Comparison of ENCODE assay signal across 1 cellular context in the genomic region with DNA sequence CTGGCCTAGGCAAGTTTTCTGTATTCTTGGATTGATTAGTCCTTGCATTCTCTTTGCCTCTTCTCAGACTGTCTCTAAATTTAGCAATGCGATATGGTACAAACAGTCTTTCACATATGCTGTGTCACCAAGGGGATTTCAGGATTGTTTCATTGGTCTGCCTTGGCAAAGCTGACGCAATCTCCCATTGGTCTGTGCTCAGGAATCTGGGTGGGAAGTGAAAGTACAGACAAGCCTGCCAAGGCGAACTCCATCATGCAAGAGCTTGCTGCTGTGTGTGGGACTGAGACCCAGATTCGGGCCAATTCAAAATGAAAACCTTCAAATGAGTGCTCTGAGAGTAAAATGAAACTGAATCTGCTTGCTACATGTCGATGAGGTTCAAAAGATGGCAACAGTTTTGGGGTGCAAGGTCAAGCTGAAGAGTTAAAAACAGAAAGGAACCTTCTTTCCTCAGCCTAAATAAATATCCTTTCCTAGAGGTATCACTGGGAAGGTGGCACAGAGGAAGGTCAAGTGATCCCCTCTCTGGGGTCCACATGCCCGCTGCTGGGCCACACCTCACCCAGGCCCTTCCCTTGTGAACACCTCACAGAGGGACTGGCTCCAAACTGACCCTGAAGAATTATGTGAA.
TF ChIP-seq lines count a peak whose summit lies in the region.

No MANE protein-coding gene starts in this region.

TF ChIP-seq in K562, 482 proteins besides CTCF, POLR2A, EP300 and RAD21 (continued from another document and continues in another):
- TF ChIP-seq, protein P1, sequence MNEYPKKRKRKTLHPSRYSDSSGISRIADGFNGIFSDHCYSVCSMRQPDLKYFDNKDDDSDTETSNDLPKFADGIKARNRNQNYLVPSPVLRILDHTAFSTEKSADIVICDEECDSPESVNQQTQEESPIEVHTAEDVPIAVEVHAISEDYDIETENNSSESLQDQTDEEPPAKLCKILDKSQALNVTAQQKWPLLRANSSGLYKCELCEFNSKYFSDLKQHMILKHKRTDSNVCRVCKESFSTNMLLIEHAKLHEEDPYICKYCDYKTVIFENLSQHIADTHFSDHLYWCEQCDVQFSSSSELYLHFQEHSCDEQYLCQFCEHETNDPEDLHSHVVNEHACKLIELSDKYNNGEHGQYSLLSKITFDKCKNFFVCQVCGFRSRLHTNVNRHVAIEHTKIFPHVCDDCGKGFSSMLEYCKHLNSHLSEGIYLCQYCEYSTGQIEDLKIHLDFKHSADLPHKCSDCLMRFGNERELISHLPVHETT (CRISPR knock-in tag; conservative IDR thresholded peaks at IDR 0.05 in 1 of 2, IDR thresholded peaks at IDR 0.05 in 1 of 2) = peak in 1 of 2 experiments; percentile 53; a peak in 1 of 4 replicates
- TF ChIP-seq MBD2 (IDR thresholded peaks at IDR 0.05; ENCODE audit: borderline replicate concordance, low read depth) (no peak), NCOA4 (IDR thresholded peaks at IDR 0.05; ENCODE audit: partially characterized antibody) (no peak), PTBP1 (IDR thresholded peaks at IDR 0.05; ENCODE audit: low read depth, low read length) (no peak), FOSL1 (tag; conservative IDR thresholded peaks at IDR 0.05) (no peak), TAF1 (IDR thresholded peaks at IDR 0.05; ENCODE audit: control insufficient read depth, extremely low read depth, insufficient read depth, low read length, severe bottlenecking) (no peak), ESRRA (IDR thresholded peaks at IDR 0.05; ENCODE audit: borderline replicate concordance, low read depth) (no peak), ZNF76 (CRISPR knock-in tag; IDR thresholded peaks at IDR 0.05; ENCODE audit: borderline replicate concordance) (peak; percentile 77; the same call in 1 of the 2 replicates), MAFK (IDR thresholded peaks at IDR 0.05; ENCODE audit: low read length) (peak; percentile 20; the same call in 1 of the 2 replicates), SMARCE1 (IDR thresholded peaks at IDR 0.05) (no peak), U2AF1 (optimal IDR thresholded peaks at IDR 0.05; ENCODE audit: low read depth, low read length) (no peak), PTRF (tag; IDR thresholded peaks at IDR 0.05) (peak; percentile 70), SOX6 (IDR thresholded peaks at IDR 0.05) (0 out of 2 replicates have a peak, but pooled peaks have one; percentile 16), KLF6 (CRISPR knock-in tag; IDR thresholded peaks at IDR 0.05; ENCODE audit: borderline replicate concordance) (peak; percentile 40; the same call in 1 of the 2 replicates), NUFIP1 (IDR thresholded peaks at IDR 0.05; ENCODE audit: partially characterized antibody) (no peak), DIDO1 (tag; IDR thresholded peaks at IDR 0.05; ENCODE audit: low read depth) (0 out of 2 replicates have a peak, but pooled peaks have one; percentile 19), GTF2A2 (tag; IDR thresholded peaks at IDR 0.05) (no peak), CBX8 (IDR thresholded peaks at IDR 0.05; ENCODE audit: borderline replicate concordance, extremely low read depth, low read depth, low read length, poor library complexity, severe bottlenecking) (no peak), ZNF121 (CRISPR knock-in tag; conservative IDR thresholded peaks at IDR 0.05) (no peak), MAZ (CRISPR knock-in tag; conservative IDR thresholded peaks at IDR 0.05 in 1 of 2, IDR thresholded peaks at IDR 0.05 in 1 of 2) (0 out of 4 replicates have a peak, but pooled peaks of 1 of the 2 experiments have one; percentile 33), JUNB (CRISPR knock-in tag; conservative IDR thresholded peaks at IDR 0.05) (0 out of 2 replicates have a peak, but pooled peaks have one; percentile 23), XRCC4 (IDR thresholded peaks at IDR 0.05; ENCODE audit: extremely low read depth, insufficient read depth, insufficient read length) (no peak), TAF15 (IDR thresholded peaks at IDR 0.05; ENCODE audit: low read depth, low read length) (no peak), ZNF589 (CRISPR knock-in tag; IDR thresholded peaks at IDR 0.05; ENCODE audit: low read depth) (peak; percentile 81), ZNF75A (CRISPR knock-in tag; IDR thresholded peaks at IDR 0.05) (no peak), ETV1 (tag; conservative IDR thresholded peaks at IDR 0.05; ENCODE audit: low read depth) (0 out of 2 replicates have a peak, but pooled peaks have one; percentile 44), HDAC6 (IDR thresholded peaks at IDR 0.05; ENCODE audit: low read depth, low read length) (no peak), MYC (IDR thresholded peaks at IDR 0.05; ENCODE audit: low read depth, low read length) (no peak), MYC (CRISPR knock-in tag; IDR thresholded peaks at IDR 0.05; ENCODE audit: borderline replicate concordance, low read depth) (no peak)
- TF ChIP-seq, protein P2, sequence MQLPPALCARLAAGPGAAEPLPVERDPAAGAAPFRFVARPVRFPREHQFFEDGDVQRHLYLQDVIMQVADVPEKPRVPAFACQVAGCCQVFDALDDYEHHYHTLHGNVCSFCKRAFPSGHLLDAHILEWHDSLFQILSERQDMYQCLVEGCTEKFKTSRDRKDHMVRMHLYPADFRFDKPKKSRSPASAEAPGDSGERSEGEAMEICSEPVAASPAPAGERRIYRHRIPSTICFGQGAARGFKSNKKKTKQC (CRISPR knock-in tag; IDR thresholded peaks at IDR 0.05) = no peak
- TF ChIP-seq, protein P3, sequence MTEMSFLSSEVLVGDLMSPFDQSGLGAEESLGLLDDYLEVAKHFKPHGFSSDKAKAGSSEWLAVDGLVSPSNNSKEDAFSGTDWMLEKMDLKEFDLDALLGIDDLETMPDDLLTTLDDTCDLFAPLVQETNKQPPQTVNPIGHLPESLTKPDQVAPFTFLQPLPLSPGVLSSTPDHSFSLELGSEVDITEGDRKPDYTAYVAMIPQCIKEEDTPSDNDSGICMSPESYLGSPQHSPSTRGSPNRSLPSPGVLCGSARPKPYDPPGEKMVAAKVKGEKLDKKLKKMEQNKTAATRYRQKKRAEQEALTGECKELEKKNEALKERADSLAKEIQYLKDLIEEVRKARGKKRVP (CRISPR knock-in tag; IDR thresholded peaks at IDR 0.05) = peak; percentile 94
- TF ChIP-seq, protein P4, sequence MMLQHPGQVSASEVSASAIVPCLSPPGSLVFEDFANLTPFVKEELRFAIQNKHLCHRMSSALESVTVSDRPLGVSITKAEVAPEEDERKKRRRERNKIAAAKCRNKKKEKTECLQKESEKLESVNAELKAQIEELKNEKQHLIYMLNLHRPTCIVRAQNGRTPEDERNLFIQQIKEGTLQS (IDR thresholded peaks at IDR 0.05) = peak; percentile 92
- TF ChIP-seq, protein P4 (CRISPR knock-in tag; conservative IDR thresholded peaks at IDR 0.05) = no peak
- TF ChIP-seq, protein P5, sequence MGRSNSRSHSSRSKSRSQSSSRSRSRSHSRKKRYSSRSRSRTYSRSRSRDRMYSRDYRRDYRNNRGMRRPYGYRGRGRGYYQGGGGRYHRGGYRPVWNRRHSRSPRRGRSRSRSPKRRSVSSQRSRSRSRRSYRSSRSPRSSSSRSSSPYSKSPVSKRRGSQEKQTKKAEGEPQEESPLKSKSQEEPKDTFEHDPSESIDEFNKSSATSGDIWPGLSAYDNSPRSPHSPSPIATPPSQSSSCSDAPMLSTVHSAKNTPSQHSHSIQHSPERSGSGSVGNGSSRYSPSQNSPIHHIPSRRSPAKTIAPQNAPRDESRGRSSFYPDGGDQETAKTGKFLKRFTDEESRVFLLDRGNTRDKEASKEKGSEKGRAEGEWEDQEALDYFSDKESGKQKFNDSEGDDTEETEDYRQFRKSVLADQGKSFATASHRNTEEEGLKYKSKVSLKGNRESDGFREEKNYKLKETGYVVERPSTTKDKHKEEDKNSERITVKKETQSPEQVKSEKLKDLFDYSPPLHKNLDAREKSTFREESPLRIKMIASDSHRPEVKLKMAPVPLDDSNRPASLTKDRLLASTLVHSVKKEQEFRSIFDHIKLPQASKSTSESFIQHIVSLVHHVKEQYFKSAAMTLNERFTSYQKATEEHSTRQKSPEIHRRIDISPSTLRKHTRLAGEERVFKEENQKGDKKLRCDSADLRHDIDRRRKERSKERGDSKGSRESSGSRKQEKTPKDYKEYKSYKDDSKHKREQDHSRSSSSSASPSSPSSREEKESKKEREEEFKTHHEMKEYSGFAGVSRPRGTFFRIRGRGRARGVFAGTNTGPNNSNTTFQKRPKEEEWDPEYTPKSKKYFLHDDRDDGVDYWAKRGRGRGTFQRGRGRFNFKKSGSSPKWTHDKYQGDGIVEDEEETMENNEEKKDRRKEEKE (IDR thresholded peaks at IDR 0.05; ENCODE audit: borderline replicate concordance in 1 of 2, control insufficient read depth in 1 of 2, low read depth in 2 of 2, low read length in 1 of 2) = no peak
- TF ChIP-seq, protein P6, sequence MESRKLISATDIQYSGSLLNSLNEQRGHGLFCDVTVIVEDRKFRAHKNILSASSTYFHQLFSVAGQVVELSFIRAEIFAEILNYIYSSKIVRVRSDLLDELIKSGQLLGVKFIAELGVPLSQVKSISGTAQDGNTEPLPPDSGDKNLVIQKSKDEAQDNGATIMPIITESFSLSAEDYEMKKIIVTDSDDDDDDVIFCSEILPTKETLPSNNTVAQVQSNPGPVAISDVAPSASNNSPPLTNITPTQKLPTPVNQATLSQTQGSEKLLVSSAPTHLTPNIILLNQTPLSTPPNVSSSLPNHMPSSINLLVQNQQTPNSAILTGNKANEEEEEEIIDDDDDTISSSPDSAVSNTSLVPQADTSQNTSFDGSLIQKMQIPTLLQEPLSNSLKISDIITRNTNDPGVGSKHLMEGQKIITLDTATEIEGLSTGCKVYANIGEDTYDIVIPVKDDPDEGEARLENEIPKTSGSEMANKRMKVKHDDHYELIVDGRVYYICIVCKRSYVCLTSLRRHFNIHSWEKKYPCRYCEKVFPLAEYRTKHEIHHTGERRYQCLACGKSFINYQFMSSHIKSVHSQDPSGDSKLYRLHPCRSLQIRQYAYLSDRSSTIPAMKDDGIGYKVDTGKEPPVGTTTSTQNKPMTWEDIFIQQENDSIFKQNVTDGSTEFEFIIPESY (CRISPR knock-in tag; IDR thresholded peaks at IDR 0.05) = no peak
- TF ChIP-seq, protein P7, sequence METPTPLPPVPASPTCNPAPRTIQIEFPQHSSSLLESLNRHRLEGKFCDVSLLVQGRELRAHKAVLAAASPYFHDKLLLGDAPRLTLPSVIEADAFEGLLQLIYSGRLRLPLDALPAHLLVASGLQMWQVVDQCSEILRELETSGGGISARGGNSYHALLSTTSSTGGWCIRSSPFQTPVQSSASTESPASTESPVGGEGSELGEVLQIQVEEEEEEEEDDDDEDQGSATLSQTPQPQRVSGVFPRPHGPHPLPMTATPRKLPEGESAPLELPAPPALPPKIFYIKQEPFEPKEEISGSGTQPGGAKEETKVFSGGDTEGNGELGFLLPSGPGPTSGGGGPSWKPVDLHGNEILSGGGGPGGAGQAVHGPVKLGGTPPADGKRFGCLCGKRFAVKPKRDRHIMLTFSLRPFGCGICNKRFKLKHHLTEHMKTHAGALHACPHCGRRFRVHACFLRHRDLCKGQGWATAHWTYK (CRISPR knock-in tag; IDR thresholded peaks at IDR 0.05) = no peak
- TF ChIP-seq, protein P8, sequence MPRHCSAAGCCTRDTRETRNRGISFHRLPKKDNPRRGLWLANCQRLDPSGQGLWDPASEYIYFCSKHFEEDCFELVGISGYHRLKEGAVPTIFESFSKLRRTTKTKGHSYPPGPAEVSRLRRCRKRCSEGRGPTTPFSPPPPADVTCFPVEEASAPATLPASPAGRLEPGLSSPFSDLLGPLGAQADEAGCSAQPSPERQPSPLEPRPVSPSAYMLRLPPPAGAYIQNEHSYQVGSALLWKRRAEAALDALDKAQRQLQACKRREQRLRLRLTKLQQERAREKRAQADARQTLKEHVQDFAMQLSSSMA (CRISPR knock-in tag; IDR thresholded peaks at IDR 0.05) = no peak
- TF ChIP-seq, protein P9, sequence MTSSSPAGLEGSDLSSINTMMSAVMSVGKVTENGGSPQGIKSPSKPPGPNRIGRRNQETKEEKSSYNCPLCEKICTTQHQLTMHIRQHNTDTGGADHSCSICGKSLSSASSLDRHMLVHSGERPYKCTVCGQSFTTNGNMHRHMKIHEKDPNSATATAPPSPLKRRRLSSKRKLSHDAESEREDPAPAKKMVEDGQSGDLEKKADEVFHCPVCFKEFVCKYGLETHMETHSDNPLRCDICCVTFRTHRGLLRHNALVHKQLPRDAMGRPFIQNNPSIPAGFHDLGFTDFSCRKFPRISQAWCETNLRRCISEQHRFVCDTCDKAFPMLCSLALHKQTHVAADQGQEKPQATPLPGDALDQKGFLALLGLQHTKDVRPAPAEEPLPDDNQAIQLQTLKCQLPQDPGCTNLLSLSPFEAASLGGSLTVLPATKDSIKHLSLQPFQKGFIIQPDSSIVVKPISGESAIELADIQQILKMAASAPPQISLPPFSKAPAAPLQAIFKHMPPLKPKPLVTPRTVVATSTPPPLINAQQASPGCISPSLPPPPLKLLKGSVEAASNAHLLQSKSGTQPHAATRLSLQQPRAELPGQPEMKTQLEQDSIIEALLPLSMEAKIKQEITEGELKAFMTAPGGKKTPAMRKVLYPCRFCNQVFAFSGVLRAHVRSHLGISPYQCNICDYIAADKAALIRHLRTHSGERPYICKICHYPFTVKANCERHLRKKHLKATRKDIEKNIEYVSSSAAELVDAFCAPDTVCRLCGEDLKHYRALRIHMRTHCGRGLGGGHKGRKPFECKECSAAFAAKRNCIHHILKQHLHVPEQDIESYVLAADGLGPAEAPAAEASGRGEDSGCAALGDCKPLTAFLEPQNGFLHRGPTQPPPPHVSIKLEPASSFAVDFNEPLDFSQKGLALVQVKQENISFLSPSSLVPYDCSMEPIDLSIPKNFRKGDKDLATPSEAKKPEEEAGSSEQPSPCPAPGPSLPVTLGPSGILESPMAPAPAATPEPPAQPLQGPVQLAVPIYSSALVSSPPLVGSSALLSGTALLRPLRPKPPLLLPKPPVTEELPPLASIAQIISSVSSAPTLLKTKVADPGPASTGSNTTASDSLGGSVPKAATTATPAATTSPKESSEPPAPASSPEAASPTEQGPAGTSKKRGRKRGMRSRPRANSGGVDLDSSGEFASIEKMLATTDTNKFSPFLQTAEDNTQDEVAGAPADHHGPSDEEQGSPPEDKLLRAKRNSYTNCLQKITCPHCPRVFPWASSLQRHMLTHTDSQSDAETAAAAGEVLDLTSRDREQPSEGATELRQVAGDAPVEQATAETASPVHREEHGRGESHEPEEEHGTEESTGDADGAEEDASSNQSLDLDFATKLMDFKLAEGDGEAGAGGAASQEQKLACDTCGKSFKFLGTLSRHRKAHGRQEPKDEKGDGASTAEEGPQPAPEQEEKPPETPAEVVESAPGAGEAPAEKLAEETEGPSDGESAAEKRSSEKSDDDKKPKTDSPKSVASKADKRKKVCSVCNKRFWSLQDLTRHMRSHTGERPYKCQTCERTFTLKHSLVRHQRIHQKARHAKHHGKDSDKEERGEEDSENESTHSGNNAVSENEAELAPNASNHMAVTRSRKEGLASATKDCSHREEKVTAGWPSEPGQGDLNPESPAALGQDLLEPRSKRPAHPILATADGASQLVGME (CRISPR knock-in tag; IDR thresholded peaks at IDR 0.05) = no peak
- TF ChIP-seq, protein P10, sequence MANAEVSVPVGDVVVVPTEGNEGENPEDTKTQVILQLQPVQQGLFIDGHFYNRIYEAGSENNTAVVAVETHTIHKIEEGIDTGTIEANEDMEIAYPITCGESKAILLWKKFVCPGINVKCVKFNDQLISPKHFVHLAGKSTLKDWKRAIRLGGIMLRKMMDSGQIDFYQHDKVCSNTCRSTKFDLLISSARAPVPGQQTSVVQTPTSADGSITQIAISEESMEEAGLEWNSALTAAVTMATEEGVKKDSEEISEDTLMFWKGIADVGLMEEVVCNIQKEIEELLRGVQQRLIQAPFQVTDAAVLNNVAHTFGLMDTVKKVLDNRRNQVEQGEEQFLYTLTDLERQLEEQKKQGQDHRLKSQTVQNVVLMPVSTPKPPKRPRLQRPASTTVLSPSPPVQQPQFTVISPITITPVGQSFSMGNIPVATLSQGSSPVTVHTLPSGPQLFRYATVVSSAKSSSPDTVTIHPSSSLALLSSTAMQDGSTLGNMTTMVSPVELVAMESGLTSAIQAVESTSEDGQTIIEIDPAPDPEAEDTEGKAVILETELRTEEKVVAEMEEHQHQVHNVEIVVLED (CRISPR knock-in tag; IDR thresholded peaks at IDR 0.05) = 0 out of 2 replicates have a peak, but pooled peaks have one; percentile 27
